ENCODE assay signal across 1 cellular context in the genomic region with DNA sequence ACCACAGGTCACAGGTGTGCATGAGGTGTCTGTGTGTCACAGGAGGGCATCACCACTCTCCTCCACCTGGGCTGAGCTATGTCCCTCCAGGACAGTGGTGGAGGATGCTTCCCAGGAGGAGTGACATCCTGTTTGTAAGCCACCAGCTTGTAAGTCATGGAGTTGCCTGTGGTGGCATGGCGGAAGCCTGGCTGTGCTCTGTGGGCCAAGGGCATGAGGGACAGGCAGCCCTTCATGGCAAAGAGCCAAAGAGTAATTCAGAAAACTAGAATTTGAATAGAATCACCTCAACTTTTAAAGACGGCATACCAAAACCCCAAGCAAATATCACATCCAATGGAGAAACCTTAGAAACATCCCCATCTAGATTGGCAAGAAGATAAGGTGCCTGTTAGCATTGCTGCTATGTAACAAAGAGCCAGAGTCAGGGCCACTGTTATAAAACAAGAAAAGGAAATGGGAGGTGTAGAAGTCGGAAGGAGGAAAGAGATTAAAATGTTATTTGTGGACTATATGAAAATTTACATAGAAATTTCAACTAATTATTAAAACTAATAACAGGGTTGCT.
TF ChIP-seq lines count a peak whose summit lies in the region.

No MANE protein-coding gene starts in this region.

TF ChIP-seq in IMR-90, 13 proteins besides CTCF, POLR2A, EP300 and RAD21 (continued from another document):
- TF ChIP-seq, protein P1, sequence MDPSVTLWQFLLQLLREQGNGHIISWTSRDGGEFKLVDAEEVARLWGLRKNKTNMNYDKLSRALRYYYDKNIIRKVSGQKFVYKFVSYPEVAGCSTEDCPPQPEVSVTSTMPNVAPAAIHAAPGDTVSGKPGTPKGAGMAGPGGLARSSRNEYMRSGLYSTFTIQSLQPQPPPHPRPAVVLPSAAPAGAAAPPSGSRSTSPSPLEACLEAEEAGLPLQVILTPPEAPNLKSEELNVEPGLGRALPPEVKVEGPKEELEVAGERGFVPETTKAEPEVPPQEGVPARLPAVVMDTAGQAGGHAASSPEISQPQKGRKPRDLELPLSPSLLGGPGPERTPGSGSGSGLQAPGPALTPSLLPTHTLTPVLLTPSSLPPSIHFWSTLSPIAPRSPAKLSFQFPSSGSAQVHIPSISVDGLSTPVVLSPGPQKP (IDR thresholded peaks at IDR 0.05; ENCODE audit: borderline replicate concordance, low read depth, low read length): no peak
- TF ChIP-seq CHD1 (IDR thresholded peaks at IDR 0.05; ENCODE audit: low read depth, low read length) (no peak), RFX5 (IDR thresholded peaks at IDR 0.05; ENCODE audit: low read depth, low read length) (no peak), FOS (IDR thresholded peaks at IDR 0.05; ENCODE audit: low read depth, low read length) (no peak), CEBPB (IDR thresholded peaks at IDR 0.05; ENCODE audit: low read depth, low read length) (no peak), MAFK (IDR thresholded peaks at IDR 0.05; ENCODE audit: low read depth, low read length) (no peak), SMC3 (IDR thresholded peaks at IDR 0.05; ENCODE audit: low read depth, low read length) (no peak), MXI1 (IDR thresholded peaks at IDR 0.05; ENCODE audit: borderline replicate concordance, low read depth, low read length) (no peak)
